ENCODE assay signal across 16 cellular contexts in the genomic region with DNA sequence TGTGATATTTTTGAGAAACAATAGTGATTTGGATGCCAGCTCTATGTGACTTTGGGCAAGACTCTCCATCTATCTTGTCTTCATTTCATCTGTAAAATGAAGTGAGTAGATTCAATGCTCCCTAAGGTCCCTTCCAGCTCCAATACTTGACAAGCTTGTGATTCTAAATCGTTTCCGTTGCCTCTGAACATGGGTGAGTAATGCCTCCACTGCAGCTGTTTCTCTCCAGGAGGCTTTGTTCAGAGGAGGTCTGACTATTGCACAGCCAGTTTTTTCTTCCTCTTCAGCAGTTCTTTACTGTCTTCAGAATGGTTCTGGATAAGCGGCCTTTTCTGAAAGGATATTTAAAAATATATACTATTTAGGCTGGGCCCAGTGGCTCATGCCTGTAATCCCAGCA. TPM values are rescaled to one million over a fixed set of nuclear protein-coding genes. Genes with fewer than 3 reads are reported as not detected.
DNase-seq lines count a peak whose midpoint lies in the region; ATAC-seq, FAIRE-seq and TF ChIP-seq lines count a peak whose summit lies in the region.
"Had no signal": no experiment of that assay in that cellular context is flagged by ENCODE, and none has a peak within 500 bp of the region (broad histone marks: within the 10 kb centered on the region; RNA-seq: fewer than 3 reads in every experiment).

No MANE protein-coding gene starts in this region.

- DNase-seq in H54 (ENCODE audit: insufficient read length, low spot score) (no peak), NB4 (ENCODE audit: low read depth) (peak; percentile 77), amniotic epithelial cell (ENCODE audit: low read depth) (peak; percentile 10), mesenchymal stem cell (no peak), prostate gland (ENCODE audit: low spot score) (no peak), COLO829 (ENCODE audit: low spot score) (no peak), AG08396 (ENCODE audit: low spot score) (no peak)
- DNase-seq: Calu3; CD4-positive, CD25-positive, alpha-beta regulatory T cell; GM23248; NCI-H1417 treated with DMSO at 0.1 percent for 48 hours; NCI-H2029; NCI-H748 treated with DMSO at 0.1 percent for 48 hours; T-cell had no signal

- H3K27me3 ChIP-seq in mesenchymal stem cell (ENCODE audit: control insufficient read depth in 1 of 2, insufficient read depth in 1 of 2, low read length in 2 of 2) (no peaks in the 10 kb centered on the region), prostate gland (replicated peaks; ENCODE audit: insufficient read depth) (no peaks in the 10 kb centered on the region)

- FAIRE-seq in H54 (lab: Jason Lieb, UNC) = peak; percentile 48

- H3K9ac ChIP-seq in mesenchymal stem cell (ENCODE audit: low read length) = no peak overlapping the region
- H3K9ac ChIP-seq: GM23248 had no signal

- no peak overlapping the region for H3K14ac ChIP-seq in mesenchymal stem cell (ENCODE audit: low read length in 2 of 2)

- no peak overlapping the region for H3K23ac ChIP-seq in mesenchymal stem cell (ENCODE audit: low read length in 2 of 2)

- H2BK12ac ChIP-seq in mesenchymal stem cell (ENCODE audit: low read length in 2 of 2) = no peak overlapping the region

- 81% methylated on average over 2 of the region's 3 CpGs for WGBS in mesenchymal stem cell
- 90% methylated on average over 3 of the region's 3 CpGs for WGBS in prostate gland

- H3K18ac ChIP-seq in mesenchymal stem cell (ENCODE audit: low read depth in 1 of 2, low read length in 2 of 2) = no peak overlapping the region

- no peak overlapping the region for H3K4ac ChIP-seq in mesenchymal stem cell (ENCODE audit: low read depth in 1 of 2, low read length in 2 of 2)

- H3K9me3 ChIP-seq in mesenchymal stem cell (ENCODE audit: control insufficient read depth, low read length) (no peaks in the 10 kb centered on the region), prostate gland (no peaks in the 10 kb centered on the region)

- no peak overlapping the region for H4K91ac ChIP-seq in mesenchymal stem cell (ENCODE audit: low read length)

- H2BK5ac ChIP-seq in mesenchymal stem cell (ENCODE audit: low read depth, low read length, poor library complexity, severe bottlenecking) = no peak overlapping the region

- H2BK15ac ChIP-seq in mesenchymal stem cell (ENCODE audit: low read depth, poor library complexity, severe bottlenecking) = no peak overlapping the region

- H3K4me3 ChIP-seq in NB4 (ENCODE audit: low read depth, low read length) (no peak overlapping the region), mesenchymal stem cell (ENCODE audit: insufficient read depth in 1 of 2, low read depth in 1 of 2, low read length in 2 of 2) (no peak overlapping the region), prostate gland (no peak overlapping the region)
- H3K4me3 ChIP-seq: GM23248, SK-N-MC had no signal

- H3K79me1 ChIP-seq in mesenchymal stem cell (replicated peaks; ENCODE audit: low read length, poor library complexity, severe bottlenecking) = no peaks in the 10 kb centered on the region

- H2AK5ac ChIP-seq in mesenchymal stem cell (ENCODE audit: low read length, severe bottlenecking) = no peak overlapping the region

- no peak overlapping the region for H2BK120ac ChIP-seq in mesenchymal stem cell (ENCODE audit: low read depth, low read length)

- no peaks in the 10 kb centered on the region for H3K4me1 ChIP-seq in mesenchymal stem cell (ENCODE audit: control insufficient read depth, insufficient read depth, low read depth, low read length)
- no peaks in the 10 kb centered on the region for H3K4me1 ChIP-seq in prostate gland (replicated peaks)

- H3K4me2 ChIP-seq in mesenchymal stem cell (ENCODE audit: low read length, poor library complexity, severe bottlenecking) = no peak overlapping the region

- no peak for ATAC-seq in HG02798 (IDR thresholded peaks at IDR 0.05; ENCODE audit: poor library complexity, unreplicated experiment)
- ATAC-seq: T-cell had no signal

- no peak overlapping the region for H4K8ac ChIP-seq in mesenchymal stem cell (ENCODE audit: low read length)

- TF ChIP-seq POLR2A in H54 (IDR thresholded peaks at IDR 0.05; ENCODE audit: low read depth, low read length) = no peak
- no peak for TF ChIP-seq POLR2A in NB4 (IDR thresholded peaks at IDR 0.05; ENCODE audit: extremely low read depth, insufficient read length)
- no peak for TF ChIP-seq POLR2A in prostate gland (IDR thresholded peaks at IDR 0.05)

- H2AFZ ChIP-seq in mesenchymal stem cell (ENCODE audit: low read depth, low read length) = no peak overlapping the region
- H2AFZ ChIP-seq: GM23248 had no signal

- H3K36me3 ChIP-seq in mesenchymal stem cell (ENCODE audit: control insufficient read depth in 1 of 2, insufficient read depth in 2 of 2, low read depth in 1 of 2, low read length in 2 of 2) = peaks cover 0 to 19% of the 10 kb centered on the region in 2 experiments
- no peaks in the 10 kb centered on the region for H3K36me3 ChIP-seq in prostate gland

- TF ChIP-seq CTCF in NB4 (IDR thresholded peaks at IDR 0.05; ENCODE audit: low read depth, low read length) (no peak), prostate gland (IDR thresholded peaks at IDR 0.05) (no peak)

- intact Hi-C loops in prostate gland (cut with DNase I) = no loop called here

- H3K27ac ChIP-seq in mesenchymal stem cell (ENCODE audit: low read length, poor library complexity, severe bottlenecking) = peak overlapping the region; percentile 36
- H3K27ac ChIP-seq in prostate gland = no peak overlapping the region
- H3K27ac ChIP-seq: GM23248, SK-N-MC had no signal

RNA-seq across cellular contexts. Expression of gene TMOD3, which starts 14.8 kb away (rescaled TPM):
- 23.3 TPM for polyA plus RNA-seq in mesenchymal stem cell (2013, experiment 1 of 2)
- polyA plus RNA-seq in mesenchymal stem cell (2013, experiment 2 of 2) = 24.1 TPM
- 10 to 100 TPM; 17.2 to 19.6 TPM for total RNA-seq in prostate gland

Comparison
In these comparisons a context has a peak if more than half of its experiments do, and no peak if none do; other contexts are left out.
1. DNase-seq: peak in NB4 (single experiment) and amniotic epithelial cell (single experiment); none in H54 (single experiment), mesenchymal stem cell (single experiment), prostate gland (single experiment), COLO829 (single experiment) and AG08396 (single experiment).